Comparison of ENCODE assay signal across 8 cellular contexts in genomic region chr2:201254331-201254730, GRCh38.
DNase-seq lines count a peak whose midpoint lies in the region; ATAC-seq and TF ChIP-seq lines count a peak whose summit lies in the region.

No MANE protein-coding gene starts in this region.

- TF ChIP-seq CTCF in nephron progenitor cell (IDR thresholded peaks at IDR 0.05) = no peak

- no peaks in the 10 kb centered on the region for H3K27me3 Mint-ChIP-seq in central memory CD8-positive, alpha-beta T cell
- H3K27me3 Mint-ChIP-seq in nephron progenitor cell (ENCODE audit: low read depth, poor library complexity) = peaks cover 8% of the 10 kb centered on the region

- H3K9me3 Mint-ChIP-seq in central memory CD8-positive, alpha-beta T cell = no peaks in the 10 kb centered on the region
- peaks cover 4% of the 10 kb centered on the region for H3K9me3 Mint-ChIP-seq in nephron progenitor cell

- peak; percentile 82 for DNase-seq in GM03348 (ENCODE audit: low spot score)
- peak; percentile 44 for DNase-seq in OCI-M1 (lab: John Stamatoyannopoulos, UW)
- no peak for DNase-seq in central memory CD8-positive, alpha-beta T cell (ENCODE audit: low spot score in 2 of 2)
- no peak for DNase-seq in nephron progenitor cell
- DNase-seq in T1000 (lab: John Stamatoyannopoulos, UW) = no peak
- DNase-seq in ecto neural progenitor cell (ENCODE audit: low spot score) = no peak

- H3K4me3 Mint-ChIP-seq in central memory CD8-positive, alpha-beta T cell = no peak overlapping the region
- H3K4me3 Mint-ChIP-seq in nephron progenitor cell = no peak overlapping the region

- no peak for ATAC-seq in central memory CD8-positive, alpha-beta T cell (replicated peaks; ENCODE audit: extremely low read depth, poor library complexity, severe bottlenecking)
- ATAC-seq in HG03432 (IDR thresholded peaks at IDR 0.05; ENCODE audit: unreplicated experiment) (no peak), HG03469 (IDR thresholded peaks at IDR 0.05; ENCODE audit: unreplicated experiment) (no peak)

- peaks cover 78% of the 10 kb centered on the region for H3K4me1 Mint-ChIP-seq in central memory CD8-positive, alpha-beta T cell
- H3K4me1 Mint-ChIP-seq in nephron progenitor cell = peaks cover 34% of the 10 kb centered on the region

- peak overlapping the region; percentile 98 for H3K27ac Mint-ChIP-seq in central memory CD8-positive, alpha-beta T cell (ENCODE audit: low read depth)
- H3K27ac Mint-ChIP-seq in nephron progenitor cell = peak overlapping the region; percentile 68

- peaks cover 33% of the 10 kb centered on the region for H3K36me3 Mint-ChIP-seq in central memory CD8-positive, alpha-beta T cell (ENCODE audit: insufficient read depth)
- H3K36me3 Mint-ChIP-seq in nephron progenitor cell (ENCODE audit: low read depth) = no peaks in the 10 kb centered on the region

Comparison
In these comparisons a context has a peak if more than half of its experiments do, and no peak if none do; other contexts are left out.
1. DNase-seq: peak in GM03348 (single experiment) and OCI-M1 (single experiment); none in central memory CD8-positive, alpha-beta T cell (0 of 2), nephron progenitor cell (single experiment), T1000 (single experiment) and ecto neural progenitor cell (single experiment).